10 cellular contexts compared by ENCODE assay signal in genomic region chr6:35049885-35050284, GRCh38.
DNase-seq lines count a peak whose midpoint lies in the region; ATAC-seq lines count a peak whose summit lies in the region.
"Had no signal": no experiment of that assay in that cellular context is flagged by ENCODE, and none has a peak within 500 bp of the region (broad histone marks: within the 10 kb centered on the region; RNA-seq: fewer than 3 reads in every experiment).

No MANE protein-coding gene starts in this region.

- ATAC-seq in natural killer cell treated with Interleukin-12 subunit alpha and Interleukin-12 subunit beta and Interleukin-15 and Interleukin-18, amount 100 ng/mL, for 72 hours = no peak
- no peak for ATAC-seq in GM19023 (IDR thresholded peaks at IDR 0.05; ENCODE audit: unreplicated experiment)
- no peak for ATAC-seq in GM18907 (IDR thresholded peaks at IDR 0.05; ENCODE audit: unreplicated experiment)
- ATAC-seq: activated CD8-positive, alpha-beta memory T cell treated with anti-CD3 and anti-CD28 coated beads, Interleukin-2, amount 10 ng/mL, durations not matched to agents 7 days and 5 days; GM12878 had no signal

- H3K4me1 Mint-ChIP-seq in natural killer cell treated with Interleukin-12 subunit alpha and Interleukin-12 subunit beta and Interleukin-15 and Interleukin-18, amount 100 ng/mL, for 72 hours (ENCODE audit: low read depth in 2 of 2) = peaks cover 11 to 18% of the 10 kb centered on the region in 2 donors

- no peak overlapping the region for H3K27ac Mint-ChIP-seq in natural killer cell treated with Interleukin-12 subunit alpha and Interleukin-12 subunit beta and Interleukin-15 and Interleukin-18, amount 100 ng/mL, for 72 hours
- H3K27ac Mint-ChIP-seq: activated CD8-positive, alpha-beta memory T cell treated with anti-CD3 and anti-CD28 coated beads, Interleukin-2, amount 10 ng/mL, durations not matched to agents 7 days and 5 days had no signal

- DNase-seq in DMS79 treated with DMSO at 0.1 percent for 48 hours (lab: John Stamatoyannopoulos, UW) = peak; percentile 93
- DNase-seq in NCI-H524 (lab: John Stamatoyannopoulos, UW) = peak; percentile 78 to 91
- peak; percentile 85 for DNase-seq in fibroblast of peridontal ligament (ENCODE audit: extremely low read depth)
- DNase-seq in putamen (ENCODE audit: low spot score) = peak; percentile 86
- no peak for DNase-seq in natural killer cell treated with Interleukin-12 subunit alpha and Interleukin-12 subunit beta and Interleukin-15 and Interleukin-18, amount 100 ng/mL, for 72 hours (ENCODE audit: low spot score)
- DNase-seq in NCI-H774 (lab: John Stamatoyannopoulos, UW) = no peak
- DNase-seq: activated CD8-positive, alpha-beta memory T cell treated with anti-CD3 and anti-CD28 coated beads, Interleukin-2, amount 10 ng/mL, durations not matched to agents 7 days and 5 days had no signal

- H3K36me3 Mint-ChIP-seq in natural killer cell treated with Interleukin-12 subunit alpha and Interleukin-12 subunit beta and Interleukin-15 and Interleukin-18, amount 100 ng/mL, for 72 hours = no peaks in the 10 kb centered on the region
- H3K36me3 Mint-ChIP-seq: activated CD8-positive, alpha-beta memory T cell treated with anti-CD3 and anti-CD28 coated beads, Interleukin-2, amount 10 ng/mL, durations not matched to agents 7 days and 5 days had no signal

- H3K9me3 Mint-ChIP-seq in natural killer cell treated with Interleukin-12 subunit alpha and Interleukin-12 subunit beta and Interleukin-15 and Interleukin-18, amount 100 ng/mL, for 72 hours = no peaks in the 10 kb centered on the region

- H3K4me3 Mint-ChIP-seq in natural killer cell treated with Interleukin-12 subunit alpha and Interleukin-12 subunit beta and Interleukin-15 and Interleukin-18, amount 100 ng/mL, for 72 hours = no peak overlapping the region
- H3K4me3 Mint-ChIP-seq: activated CD8-positive, alpha-beta memory T cell treated with anti-CD3 and anti-CD28 coated beads, Interleukin-2, amount 10 ng/mL, durations not matched to agents 7 days and 5 days had no signal

- H3K27me3 Mint-ChIP-seq in natural killer cell treated with Interleukin-12 subunit alpha and Interleukin-12 subunit beta and Interleukin-15 and Interleukin-18, amount 100 ng/mL, for 72 hours = no peaks in the 10 kb centered on the region
- H3K27me3 Mint-ChIP-seq: activated CD8-positive, alpha-beta memory T cell treated with anti-CD3 and anti-CD28 coated beads, Interleukin-2, amount 10 ng/mL, durations not matched to agents 7 days and 5 days had no signal

Comparison
In these comparisons a context has a peak if more than half of its experiments do, and no peak if none do; other contexts are left out.
1. DNase-seq: peak in DMS79 treated with DMSO at 0.1 percent for 48 hours (single experiment), NCI-H524 (2 of 2), fibroblast of peridontal ligament (single experiment) and putamen (single experiment); none in natural killer cell treated with Interleukin-12 subunit alpha and Interleukin-12 subunit beta and Interleukin-15 and Interleukin-18, amount 100 ng/mL, for 72 hours (single experiment) and NCI-H774 (single experiment).